16 cellular contexts compared by ENCODE assay signal in genomic region chr1:15748690-15749398, GRCh38. TPM values are rescaled to one million over a fixed set of nuclear protein-coding genes. Genes with fewer than 3 reads are reported as not detected.
DNase-seq lines count a peak whose midpoint lies in the region; ATAC-seq and TF ChIP-seq lines count a peak whose summit lies in the region.
"Had no signal": no experiment of that assay in that cellular context is flagged by ENCODE, and none has a peak within 500 bp of the region (broad histone marks: within the 10 kb centered on the region; RNA-seq: fewer than 3 reads in every experiment).

No MANE protein-coding gene starts in this region.

- H3K18ac ChIP-seq in mesendoderm (ENCODE audit: low read length): no peak overlapping the region

- CTCF ChIA-PET in SK-N-SH (lab: Yijun Ruan, JAX): interaction anchor here (1.0 to 1.5 kb wide), 3 partner anchors 9 to 43 kb away, joined by 3 read pairs; no protein-coding TSS in a partner anchor

- no peak overlapping the region for H3K4ac ChIP-seq in mesendoderm (ENCODE audit: low read depth, low read length)

- H3K23ac ChIP-seq in mesendoderm (ENCODE audit: low read length): peak overlapping the region; percentile 98

- H3K36me3 ChIP-seq in SK-N-SH (replicated peaks in 1 of 2; ENCODE audit: control insufficient read depth in 1 of 2, insufficient read depth in 2 of 2, low read length in 1 of 2): no peaks in the 10 kb centered on the region
- no peaks in the 10 kb centered on the region for H3K36me3 ChIP-seq in ascending aorta
- H3K36me3 ChIP-seq in mesendoderm (ENCODE audit: control insufficient read depth, insufficient read depth, low read length): no peaks in the 10 kb centered on the region
- no peaks in the 10 kb centered on the region for H3K36me3 ChIP-seq in upper lobe of right lung
- no peaks in the 10 kb centered on the region for H3K36me3 ChIP-seq in MM.1S (replicated peaks; ENCODE audit: insufficient read depth, low read length)
- H3K36me3 ChIP-seq: SJCRH30 had no signal

- H3K9ac ChIP-seq in SK-N-SH (peak overlapping the region; percentile 42; the same call in 1 of the 2 replicates), mesendoderm (ENCODE audit: low read length) (no peak overlapping the region), MM.1S (ENCODE audit: low read length) (no peak overlapping the region)

- peaks cover 5% of the 10 kb centered on the region for H3F3A ChIP-seq in SK-N-SH (replicated peaks; ENCODE audit: insufficient read depth)
- no peaks in the 10 kb centered on the region for H3F3A ChIP-seq in MM.1S (ENCODE audit: insufficient read depth, low read length)

- H3K4me2 ChIP-seq in SK-N-SH (peak overlapping the region; percentile 59), mesendoderm (ENCODE audit: low read length) (no peak overlapping the region), MM.1S (ENCODE audit: low read depth, low read length) (no peak overlapping the region)

- H3K4me3 ChIP-seq in SK-N-SH (ENCODE audit: low read depth in 2 of 2, low read length in 1 of 2): no peak overlapping the region
- H3K4me3 ChIP-seq in ascending aorta: peak overlapping the region; percentile 48 to 56
- no peak overlapping the region for H3K4me3 ChIP-seq in mesendoderm (ENCODE audit: low read length)
- H3K4me3 ChIP-seq in upper lobe of right lung: no peak overlapping the region
- no peak overlapping the region for H3K4me3 ChIP-seq in MM.1S (ENCODE audit: low read length)
- H3K4me3 ChIP-seq: SJCRH30 had no signal

- H4K8ac ChIP-seq in mesendoderm (ENCODE audit: low read depth, low read length): no peak overlapping the region

- no peak overlapping the region for H4K5ac ChIP-seq in mesendoderm (ENCODE audit: low read length)

- intact Hi-C loops in ascending aorta (cut with DNase I): loop anchor here (1.0 to 5.0 kb wide), 3 partner anchors 11 to 132 kb away; partner anchors contain the start of gene DDI2
- intact Hi-C loops in upper lobe of right lung (cut with DNase I): no loop called here

- peak overlapping the region; percentile 93 for H2AFZ ChIP-seq in SK-N-SH (ENCODE audit: low read depth)
- no peak overlapping the region for H2AFZ ChIP-seq in MM.1S (ENCODE audit: low read length)

- no peak overlapping the region for H2BK120ac ChIP-seq in mesendoderm (ENCODE audit: low read depth, low read length)

- H3K79me2 ChIP-seq in SK-N-SH (ENCODE audit: insufficient read depth) (no peaks in the 10 kb centered on the region), mesendoderm (ENCODE audit: control insufficient read depth, insufficient read depth, low read length) (no peaks in the 10 kb centered on the region), MM.1S (ENCODE audit: low read length) (no peaks in the 10 kb centered on the region)

- TF ChIP-seq EP300 in SK-N-SH (IDR thresholded peaks at IDR 0.05; ENCODE audit: borderline replicate concordance in 1 of 2, low read depth in 1 of 2, low read length in 1 of 2): no peak

- DNase-seq in SK-N-SH (no peak), ascending aorta (ENCODE audit: low spot score in 2 of 2) (no peak), mesendoderm (no peak), upper lobe of right lung (no peak), MM.1S (no peak), NCI-H1417 treated with DMSO at 0.1 percent for 48 hours (lab: John Stamatoyannopoulos, UW) (no peak)
- DNase-seq: DMS153, H9, KBM-7, NCI-H1092 treated with DMSO at 0.1 percent for 48 hours, NCI-H187, NCI-H69 had no signal

- POLR2A ChIA-PET in SK-N-SH (lab: Yijun Ruan, JAX): no interaction called here

- H2AK5ac ChIP-seq in mesendoderm (ENCODE audit: low read length): no peak overlapping the region

- H3K9me3 ChIP-seq in SK-N-SH (no peaks in the 10 kb centered on the region), ascending aorta (no peaks in the 10 kb centered on the region), upper lobe of right lung (no peaks in the 10 kb centered on the region), MM.1S (replicated peaks; ENCODE audit: insufficient read depth, low read length) (no peaks in the 10 kb centered on the region)
- H3K9me3 ChIP-seq: SJCRH30 had no signal

- H3K27ac ChIP-seq in SK-N-SH (ENCODE audit: low read depth in 2 of 2, low read length in 1 of 2) (peak overlapping the region; percentile 43 to 45; a peak in 3 of 4 replicates), ascending aorta (peak overlapping the region; percentile 96 to 98), mesendoderm (ENCODE audit: low read depth, low read length) (no peak overlapping the region), upper lobe of right lung (peak overlapping the region; percentile 60), MM.1S (ENCODE audit: low read length) (no peak overlapping the region)
- H3K27ac ChIP-seq: 22Rv1, SJCRH30 had no signal

- H2BK15ac ChIP-seq in mesendoderm (replicated peaks; ENCODE audit: low read depth): no peak overlapping the region

- H3K79me1 ChIP-seq in mesendoderm (ENCODE audit: low read length): no peaks in the 10 kb centered on the region

- H3K56ac ChIP-seq in mesendoderm (ENCODE audit: low read length): peak overlapping the region; percentile 73

- WGBS in SK-N-SH (ENCODE audit: low lambda C conversion rate): 95% methylated on average over 8 of the region's 10 CpGs
- no CpG with 5 or more reads among the region's 10 CpGs for WGBS in mesendoderm (ENCODE audit: extremely low coverage, insufficient coverage, low lambda C conversion rate)

- H3K27me3 ChIP-seq in SK-N-SH (ENCODE audit: insufficient read depth) (no peaks in the 10 kb centered on the region), ascending aorta (no peaks in the 10 kb centered on the region), mesendoderm (ENCODE audit: insufficient read depth, low read length, poor library complexity) (no peaks in the 10 kb centered on the region), upper lobe of right lung (no peaks in the 10 kb centered on the region), MM.1S (replicated peaks; ENCODE audit: insufficient read depth, low read length) (peaks cover 6% of the 10 kb centered on the region; the same call in 1 of the 2 replicates)
- H3K27me3 ChIP-seq: SJCRH30 had no signal

- H3K4me1 ChIP-seq in SK-N-SH (ENCODE audit: control insufficient read depth in 1 of 2, insufficient read depth in 2 of 2, low read depth in 1 of 2, low read length in 1 of 2) (peaks cover 10 to 24% of the 10 kb centered on the region in 2 experiments; a peak in 3 of 4 replicates), ascending aorta (peaks cover 31 to 61% of the 10 kb centered on the region in 2 donors), mesendoderm (ENCODE audit: control insufficient read depth, low read depth, low read length) (peaks cover 2% of the 10 kb centered on the region), upper lobe of right lung (peaks cover 16% of the 10 kb centered on the region), MM.1S (ENCODE audit: low read length) (peaks cover 6% of the 10 kb centered on the region)

- ATAC-seq in SK-N-SH treated with all-trans-retinoic acid at 6 μM for 48 hours: no peak
- ATAC-seq in upper lobe of right lung: no peak
- no peak for ATAC-seq in HG02852 (IDR thresholded peaks at IDR 0.05; ENCODE audit: unreplicated experiment)

- no peaks in the 10 kb centered on the region for H4K20me1 ChIP-seq in SK-N-SH (ENCODE audit: insufficient read depth)
- no peaks in the 10 kb centered on the region for H4K20me1 ChIP-seq in MM.1S (ENCODE audit: insufficient read depth, low read length)

- TF ChIP-seq CTCF in SK-N-SH (IDR thresholded peaks at IDR 0.05) (no peak), ascending aorta (IDR thresholded peaks at IDR 0.05) (no peak), upper lobe of right lung (IDR thresholded peaks at IDR 0.05) (no peak), MM.1S (IDR thresholded peaks at IDR 0.05; ENCODE audit: low read length) (no peak)

- H3K9me2 ChIP-seq in SK-N-SH (no peaks in the 10 kb centered on the region), MM.1S (replicated peaks; ENCODE audit: insufficient read depth, low read length) (no peaks in the 10 kb centered on the region)

- no peak overlapping the region for H2BK5ac ChIP-seq in mesendoderm (ENCODE audit: low read length)

- no peak for TF ChIP-seq RAD21 in SK-N-SH (IDR thresholded peaks at IDR 0.05; ENCODE audit: low read length)

TF ChIP-seq in SK-N-SH, 30 proteins besides CTCF, POLR2A, EP300 and RAD21:
- TF ChIP-seq NRF1 (IDR thresholded peaks at IDR 0.05; ENCODE audit: low read depth, low read length) (no peak), GABPA (IDR thresholded peaks at IDR 0.05; ENCODE audit: low read depth) (no peak)

TF ChIP-seq in SK-N-SH treated with all-trans-retinoic acid at 6 μM for 48 hours, 23 proteins besides CTCF, POLR2A, EP300 and RAD21:
- TF ChIP-seq TCF4 (CRISPR knock-in tag; IDR thresholded peaks at IDR 0.05; ENCODE audit: borderline replicate concordance): no peak

RNA-seq across cellular contexts. Expression of gene TMEM82, which starts 6.5 kb away (rescaled TPM):
- not detected in 2 replicates for polyA plus RNA-seq in SK-N-SH (2012; rRNA removed)
- not detected in 2 replicates for polyA plus RNA-seq in SK-N-SH (2012; cell fraction: cytosol; rRNA removed)
- polyA plus RNA-seq in SK-N-SH (2012; cell fraction: nucleus; rRNA removed): not detected in 2 replicates
- total RNA-seq in ascending aorta: not detected
- polyA plus RNA-seq in mesendoderm (2013, experiment 1 of 2): 0.20 TPM
- 0.14 TPM for polyA plus RNA-seq in mesendoderm (2013, experiment 2 of 2)
- not detected for total RNA-seq in upper lobe of right lung
- total RNA-seq: SJCRH30 had no signal

RNA-seq across cellular contexts. Expression of gene FBLIM1, which starts 9.8 kb away (rescaled TPM):
- 89.8 and 93.8 TPM in 2 replicates for polyA plus RNA-seq in SK-N-SH (2012; rRNA removed)
- 46.9 and 61.8 TPM in 2 replicates for polyA plus RNA-seq in SK-N-SH (2012; cell fraction: cytosol; rRNA removed)
- polyA plus RNA-seq in SK-N-SH (2012; cell fraction: nucleus; rRNA removed): 155 and 177 TPM in 2 replicates
- total RNA-seq in ascending aorta (641 TPM), upper lobe of right lung (39.0 TPM)
- polyA plus RNA-seq in mesendoderm (2013, experiment 1 of 2): 54.2 TPM
- polyA plus RNA-seq in mesendoderm (2013, experiment 2 of 2): 56.7 TPM

RNA-seq across cellular contexts. Expression of gene SLC25A34, which starts 12.8 kb away (rescaled TPM):
- polyA plus RNA-seq in SK-N-SH (2012; rRNA removed): 1.2 and 1.4 TPM in 2 replicates
- 0.31 and 0.38 TPM in 2 replicates for polyA plus RNA-seq in SK-N-SH (2012; cell fraction: cytosol; rRNA removed)
- polyA plus RNA-seq in SK-N-SH (2012; cell fraction: nucleus; rRNA removed): 6.3 and 6.5 TPM in 2 replicates
- total RNA-seq in ascending aorta (5.7 TPM), upper lobe of right lung (3.0 TPM)
- polyA plus RNA-seq in mesendoderm (2013, experiment 1 of 2): 0.76 TPM
- 0.31 TPM for polyA plus RNA-seq in mesendoderm (2013, experiment 2 of 2)

RNA-seq across cellular contexts. Expression of gene UQCRHL, which starts 58.6 kb away (rescaled TPM):
- polyA plus RNA-seq in SK-N-SH (2012; rRNA removed): 2.8 and 4.1 TPM in 2 replicates
- 4.1 and 9.7 TPM in 2 replicates for polyA plus RNA-seq in SK-N-SH (2012; cell fraction: cytosol; rRNA removed)
- polyA plus RNA-seq in SK-N-SH (2012; cell fraction: nucleus; rRNA removed): 1.8 and 2.6 TPM in 2 replicates
- total RNA-seq in ascending aorta: not detected
- polyA plus RNA-seq in mesendoderm (2013, experiment 1 of 2): 3.9 TPM
- polyA plus RNA-seq in mesendoderm (2013, experiment 2 of 2): 4.1 TPM
- total RNA-seq in upper lobe of right lung: 0.93 TPM

Comparison
In these comparisons a context has a peak if more than half of its experiments do, and no peak if none do; other contexts are left out.
1. H3K27ac ChIP-seq: peak in SK-N-SH (2 of 2), ascending aorta (2 of 2) and upper lobe of right lung (single experiment); none in mesendoderm (single experiment) and MM.1S (single experiment).
2. H3K4me3 ChIP-seq: peak in ascending aorta (2 of 2); none in SK-N-SH (0 of 2), mesendoderm (single experiment), upper lobe of right lung (single experiment) and MM.1S (single experiment).
3. RNA of gene FBLIM1, which starts 9.8 kb away (total RNA-seq): 641 TPM in ascending aorta (single experiment); 39.0 TPM in upper lobe of right lung (single experiment); every median in the first group is over 10 times any median in the second.